Comparison of ENCODE assay signal across 8 cellular contexts in genomic region chr1:31064685-31065309, GRCh38. TPM values are rescaled to one million over a fixed set of nuclear protein-coding genes. Genes with fewer than 3 reads are reported as not detected.
A peak's percentile ranks its signal among the peaks of the same experiment; 100 is the strongest.
DNase-seq lines count a peak whose midpoint lies in the region; ATAC-seq and TF ChIP-seq lines count a peak whose summit lies in the region.

No MANE protein-coding gene starts in this region.

- no peaks in the 10 kb centered on the region for H3K27me3 ChIP-seq in effector memory CD4-positive, alpha-beta T cell (replicated peaks; ENCODE audit: control insufficient read depth, insufficient read depth, low read length, poor library complexity, severe bottlenecking)
- H3K27me3 ChIP-seq in upper lobe of left lung = no peaks in the 10 kb centered on the region

- H3K4me1 ChIP-seq in effector memory CD4-positive, alpha-beta T cell (ENCODE audit: control insufficient read depth, insufficient read depth, low read length, poor library complexity, severe bottlenecking) = peaks cover 19% of the 10 kb centered on the region
- H3K4me1 ChIP-seq in upper lobe of left lung = peaks cover 25 to 51% (median 36%) of the 10 kb centered on the region in 4 donors

- no peaks in the 10 kb centered on the region for H3K36me3 Mint-ChIP-seq in mesothelial cell of epicardium

- TF ChIP-seq CTCF in mesothelial cell of epicardium (IDR thresholded peaks at IDR 0.05; ENCODE audit: unreplicated experiment) (no peak), upper lobe of left lung (IDR thresholded peaks at IDR 0.05) (no peak)

- peak overlapping the region; percentile 87 for H3K27ac ChIP-seq in effector memory CD4-positive, alpha-beta T cell (ENCODE audit: insufficient read depth, low read length, poor library complexity, severe bottlenecking)
- peak overlapping the region; percentile 92 to 96 (median 95) for H3K27ac ChIP-seq in upper lobe of left lung

- peak overlapping the region; percentile 98 for H3K4me3 Mint-ChIP-seq in mesothelial cell of epicardium

- no peaks in the 10 kb centered on the region for H3K27me3 Mint-ChIP-seq in mesothelial cell of epicardium (ENCODE audit: low read depth)

- no peaks in the 10 kb centered on the region for H3K36me3 ChIP-seq in effector memory CD4-positive, alpha-beta T cell (ENCODE audit: control insufficient read depth, insufficient read depth, low read length)
- peaks cover 0 to 2% (median 0%) of the 10 kb centered on the region in 4 donors for H3K36me3 ChIP-seq in upper lobe of left lung

- peak overlapping the region; percentile 76 for H3K4me3 ChIP-seq in effector memory CD4-positive, alpha-beta T cell (ENCODE audit: insufficient read depth, low read depth, low read length, poor library complexity, severe bottlenecking)
- peak overlapping the region; percentile 56 to 69 (median 64) for H3K4me3 ChIP-seq in upper lobe of left lung

- peak overlapping the region; percentile 100 for H3K27ac Mint-ChIP-seq in mesothelial cell of epicardium

- H3K4me1 Mint-ChIP-seq in mesothelial cell of epicardium = peaks cover 17% of the 10 kb centered on the region

- ATAC-seq in HG03064 (IDR thresholded peaks at IDR 0.05; ENCODE audit: low read depth, unreplicated experiment) = peak; percentile 13
- peak; percentile 13 for ATAC-seq in SK-N-SH treated with all-trans-retinoic acid at 6 μM for 48 hours
- ATAC-seq in upper lobe of left lung (ENCODE audit: low FRiP score in 2 of 2) = peak in 1 of 2 donors; percentile 34
- no peak for ATAC-seq in HG02973 (IDR thresholded peaks at IDR 0.05; ENCODE audit: unreplicated experiment)

- no peaks in the 10 kb centered on the region for H3K9me3 Mint-ChIP-seq in mesothelial cell of epicardium

- TF ChIP-seq EP300 in upper lobe of left lung (IDR thresholded peaks at IDR 0.05) = no peak

- TF ChIP-seq POLR2A in upper lobe of left lung (IDR thresholded peaks at IDR 0.05) = no peak

- 0 to 1% methylated on average over 20 of the region's 20 CpGs for WGBS in upper lobe of left lung, 2 donors

- DNase-seq in NCI-H510A treated with DMSO at 0.1 percent for 48 hours (lab: John Stamatoyannopoulos, UW) (peak; percentile 20), NCI-H510A (lab: John Stamatoyannopoulos, UW) (no peak), mesothelial cell of epicardium (ENCODE audit: low spot score in 2 of 2, unreplicated experiment in 2 of 2) (no peak), upper lobe of left lung (peak in 1 of 2 donors; percentile 22)
- peak in 1 of 3 donors; percentile 3 for DNase-seq in effector memory CD4-positive, alpha-beta T cell

- no peaks in the 10 kb centered on the region for H3K9me3 ChIP-seq in effector memory CD4-positive, alpha-beta T cell (ENCODE audit: control insufficient read depth, low read length)
- no peaks in the 10 kb centered on the region for H3K9me3 ChIP-seq in upper lobe of left lung

TF ChIP-seq in SK-N-SH treated with all-trans-retinoic acid at 6 μM for 48 hours, 23 proteins besides CTCF, POLR2A, EP300 and RAD21:
- no peak for TF ChIP-seq ZC3H10 (CRISPR knock-in tag; IDR thresholded peaks at IDR 0.05)
- TF ChIP-seq ZFP3 (CRISPR knock-in tag; IDR thresholded peaks at IDR 0.05) = no peak
- TF ChIP-seq SNAI2 (CRISPR knock-in tag; IDR thresholded peaks at IDR 0.05) = no peak
- no peak for TF ChIP-seq TOX (CRISPR knock-in tag; IDR thresholded peaks at IDR 0.05; ENCODE audit: borderline replicate concordance)
- TF ChIP-seq POU6F1 (CRISPR knock-in tag; IDR thresholded peaks at IDR 0.05; ENCODE audit: borderline replicate concordance, low read depth) = no peak
- no peak for TF ChIP-seq CREB5 (CRISPR knock-in tag; IDR thresholded peaks at IDR 0.05; ENCODE audit: low read depth)
- no peak for TF ChIP-seq ZFP30 (CRISPR knock-in tag; IDR thresholded peaks at IDR 0.05)
- TF ChIP-seq PPARA (CRISPR knock-in tag; IDR thresholded peaks at IDR 0.05; ENCODE audit: borderline replicate concordance) = no peak
- TF ChIP-seq TSHZ2 (CRISPR knock-in tag; IDR thresholded peaks at IDR 0.05) = no peak
- no peak for TF ChIP-seq CSDC2 (CRISPR knock-in tag; IDR thresholded peaks at IDR 0.05)
- no peak for TF ChIP-seq RARB (CRISPR knock-in tag; IDR thresholded peaks at IDR 0.05)

RNA-seq across cellular contexts. Expression of gene PUM1, which starts 0.7 kb away (rescaled TPM):
- total RNA-seq in mesothelial cell of epicardium (244 to 253 TPM (median 250 TPM) in 3 replicates), upper lobe of left lung (100 to 1,000 TPM in 3 of 6 donors, 10 to 100 TPM in 3; 85.7 to 124 (median 99.8) TPM)
